8 cellular contexts compared by ENCODE assay signal in genomic region chr10:17454181-17454800, GRCh38. TPM values are rescaled to one million over a fixed set of nuclear protein-coding genes. Genes with fewer than 3 reads are reported as not detected.
DNase-seq lines count a peak whose midpoint lies in the region; TF ChIP-seq lines count a peak whose summit lies in the region.

TSS of gene ST8SIA6 (minus strand) at chr10:17454595. CDS start at chr10:17454255, 340 bp downstream.

- no peaks in the 10 kb centered on the region for H3K79me2 ChIP-seq in SK-N-SH (ENCODE audit: insufficient read depth)

- intact Hi-C loops in ascending aorta (cut with DNase I), result no loop called here

- TF ChIP-seq CTCF in GM10266 (IDR thresholded peaks at IDR 0.05; ENCODE audit: control insufficient read depth, insufficient read depth, low read depth, missing control alignments), result no peak
- TF ChIP-seq CTCF in HFFc6 (IDR thresholded peaks at IDR 0.05), result 0 out of 2 replicates have a peak, but pooled peaks have one; percentile 9
- no peak for TF ChIP-seq CTCF in SK-N-SH (IDR thresholded peaks at IDR 0.05)
- TF ChIP-seq CTCF in ascending aorta (IDR thresholded peaks at IDR 0.05), result no peak

- peaks cover 14% of the 10 kb centered on the region for H3K27me3 Mint-ChIP-seq in HFFc6 (ENCODE audit: insufficient read depth)

- H3K4me1 ChIP-seq in SK-N-SH (ENCODE audit: control insufficient read depth in 1 of 2, insufficient read depth in 2 of 2, low read depth in 1 of 2, low read length in 1 of 2) (peaks cover 0 to 5% of the 10 kb centered on the region in 2 experiments; a peak in 2 of 4 replicates), ascending aorta (peaks cover 5 to 6% of the 10 kb centered on the region in 2 donors), iPS-18a (ENCODE audit: control insufficient read depth, low read depth, low read length) (peaks cover 27% of the 10 kb centered on the region)

- H3K36me3 ChIP-seq in SK-N-SH (replicated peaks in 1 of 2; ENCODE audit: control insufficient read depth in 1 of 2, insufficient read depth in 2 of 2, low read length in 1 of 2) (no peaks in the 10 kb centered on the region), ascending aorta (no peaks in the 10 kb centered on the region), iPS-18a (ENCODE audit: control insufficient read depth, low read depth, low read length) (no peaks in the 10 kb centered on the region)

- peak within 1 kb of the TSS; percentile 83 for H3K4me2 ChIP-seq in SK-N-SH

- POLR2A ChIA-PET in SK-N-SH (lab: Yijun Ruan, JAX), result no interaction called here

- peak within 1 kb of the TSS; percentile 83 for H3K4me3 Mint-ChIP-seq in HFFc6

- peaks cover 6% of the 10 kb centered on the region; the same call in 1 of the 2 replicates for H3K4me1 Mint-ChIP-seq in HFFc6 (ENCODE audit: low read depth)

- H3K9me2 ChIP-seq in SK-N-SH, result no peaks in the 10 kb centered on the region

- peak; percentile 76 for DNase-seq in GM10266 (ENCODE audit: extremely low spot score)
- DNase-seq in HFFc6, result peak; percentile 24
- peak; percentile 86 for DNase-seq in SK-N-SH
- no peak for DNase-seq in ascending aorta (ENCODE audit: low spot score in 2 of 2)
- DNase-seq in COR-L47 (lab: John Stamatoyannopoulos, UW), result no peak
- no peak for DNase-seq in cortex of kidney (lab: John Stamatoyannopoulos, UW)

- peaks cover 9% of the 10 kb centered on the region for H3K36me3 Mint-ChIP-seq in HFFc6 (ENCODE audit: low read depth)

- no peak for TF ChIP-seq EP300 in SK-N-SH (IDR thresholded peaks at IDR 0.05; ENCODE audit: borderline replicate concordance in 1 of 2, low read depth in 1 of 2, low read length in 1 of 2)

- peak within 1 kb of the TSS; percentile 51 to 56 for H3K4me3 ChIP-seq in SK-N-SH (ENCODE audit: low read depth in 2 of 2, low read length in 1 of 2)
- peak within 1 kb of the TSS; percentile 58 to 70 for H3K4me3 ChIP-seq in ascending aorta
- peak within 1 kb of the TSS; percentile 67 for H3K4me3 ChIP-seq in iPS-18a (ENCODE audit: low read length)
- H3K4me3 ChIP-seq in skin epidermis, result peak within 1 kb of the TSS; percentile 27 to 56 (median 39)

- H3K27ac Mint-ChIP-seq in HFFc6, result no peak within 1 kb of the TSS

- H3K27me3 ChIP-seq in SK-N-SH (ENCODE audit: insufficient read depth) (no peaks in the 10 kb centered on the region), ascending aorta (no peaks in the 10 kb centered on the region), iPS-18a (ENCODE audit: control insufficient read depth, insufficient read depth, low read length) (peaks cover 42% of the 10 kb centered on the region)

- H3K9ac ChIP-seq in SK-N-SH, result no peak within 1 kb of the TSS
- peak within 1 kb of the TSS; percentile 50 for H3K9ac ChIP-seq in iPS-18a (ENCODE audit: low read length)

- WGBS in SK-N-SH (ENCODE audit: low lambda C conversion rate), result no CpG with 5 or more reads among the region's 82 CpGs

- no peak within 1 kb of the TSS for H3K27ac ChIP-seq in SK-N-SH (ENCODE audit: low read depth in 2 of 2, low read length in 1 of 2)
- H3K27ac ChIP-seq in ascending aorta, result no peak within 1 kb of the TSS
- no peak within 1 kb of the TSS for H3K27ac ChIP-seq in iPS-18a (ENCODE audit: low read length)
- peak within 1 kb of the TSS in 13 of 21 experiments; percentile 5 to 67 (median 46) for H3K27ac ChIP-seq in skin epidermis

- H3F3A ChIP-seq in SK-N-SH (replicated peaks; ENCODE audit: insufficient read depth), result peaks cover 5% of the 10 kb centered on the region

- peak within 1 kb of the TSS; percentile 81 for H2AFZ ChIP-seq in SK-N-SH (ENCODE audit: low read depth)

- peaks cover 9% of the 10 kb centered on the region for H3K9me3 Mint-ChIP-seq in HFFc6

- H4K20me1 ChIP-seq in SK-N-SH (ENCODE audit: insufficient read depth), result no peaks in the 10 kb centered on the region

- CTCF ChIA-PET in SK-N-SH (lab: Yijun Ruan, JAX), result interaction anchor here (1.2 to 1.7 kb wide), 4 partner anchors 9 to 25 kb away, joined by 3 to 4 read pairs (median 4); no protein-coding TSS in a partner anchor

- no peak for TF ChIP-seq RAD21 in SK-N-SH (IDR thresholded peaks at IDR 0.05; ENCODE audit: low read length)

- H3K9me3 ChIP-seq in SK-N-SH (no peaks in the 10 kb centered on the region; the same call in 1 of the 2 replicates), ascending aorta (peaks cover 3 to 6% of the 10 kb centered on the region in 2 donors), iPS-18a (ENCODE audit: control insufficient read depth, low read depth, low read length) (peaks cover 7% of the 10 kb centered on the region)

TF ChIP-seq in SK-N-SH, 30 proteins besides CTCF, POLR2A, EP300 and RAD21:
- TF ChIP-seq GABPA (IDR thresholded peaks at IDR 0.05; ENCODE audit: low read depth), result no peak
- no peak for TF ChIP-seq RXRA (IDR thresholded peaks at IDR 0.05; ENCODE audit: borderline replicate concordance, low read depth)
- no peak for TF ChIP-seq NRF1 (IDR thresholded peaks at IDR 0.05; ENCODE audit: low read depth, low read length)
- TF ChIP-seq SIN3A (IDR thresholded peaks at IDR 0.05; ENCODE audit: borderline replicate concordance, low read depth, low read length), result no peak
- no peak for TF ChIP-seq YY1 (IDR thresholded peaks at IDR 0.05; ENCODE audit: low read depth)
- TF ChIP-seq CHD2 (IDR thresholded peaks at IDR 0.05; ENCODE audit: low read length, partially characterized antibody), result no peak
- TF ChIP-seq, protein P1, sequence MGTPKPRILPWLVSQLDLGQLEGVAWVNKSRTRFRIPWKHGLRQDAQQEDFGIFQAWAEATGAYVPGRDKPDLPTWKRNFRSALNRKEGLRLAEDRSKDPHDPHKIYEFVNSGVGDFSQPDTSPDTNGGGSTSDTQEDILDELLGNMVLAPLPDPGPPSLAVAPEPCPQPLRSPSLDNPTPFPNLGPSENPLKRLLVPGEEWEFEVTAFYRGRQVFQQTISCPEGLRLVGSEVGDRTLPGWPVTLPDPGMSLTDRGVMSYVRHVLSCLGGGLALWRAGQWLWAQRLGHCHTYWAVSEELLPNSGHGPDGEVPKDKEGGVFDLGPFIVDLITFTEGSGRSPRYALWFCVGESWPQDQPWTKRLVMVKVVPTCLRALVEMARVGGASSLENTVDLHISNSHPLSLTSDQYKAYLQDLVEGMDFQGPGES (IDR thresholded peaks at IDR 0.05; ENCODE audit: low read depth, low read length), result no peak
- no peak for TF ChIP-seq TAF1 (IDR thresholded peaks at IDR 0.05; ENCODE audit: borderline replicate concordance, low read depth, low read length)

RNA-seq across cellular contexts. Expression of gene ST8SIA6, which starts in this region (rescaled TPM):
- not detected for total RNA-seq in HFFc6 (2021; fragmentation: NEBNext Ultra II Directional; extraction: Animal tissue kit (Norgen Biotek cat#: 25700))
- polyA plus RNA-seq in SK-N-SH (2012; rRNA removed), result 0.03 TPM in 1 of 2 replicates, not detected in the other
- 0.03 TPM in 1 of 2 replicates, not detected in the other for polyA plus RNA-seq in SK-N-SH (2012; cell fraction: cytosol; rRNA removed)
- polyA plus RNA-seq in SK-N-SH (2012; cell fraction: nucleus; rRNA removed), result not detected in 2 replicates
- total RNA-seq in ascending aorta, result not detected

Comparison
In these comparisons a context has a peak if more than half of its experiments do, and no peak if none do; other contexts are left out.
1. Peak in DNase-seq in HFFc6; RNA of the gene not detected or under 1 TPM.
2. Peak in DNase-seq, H3K4me3 ChIP-seq and H3K4me2 ChIP-seq in SK-N-SH; RNA of the gene not detected or under 1 TPM.
3. H3K27ac ChIP-seq: peak in skin epidermis (13 of 21); none in SK-N-SH (0 of 2), ascending aorta (0 of 2) and iPS-18a (single experiment).
4. Peak in every context shown above with its lines, with median percentiles within 50 percentile points of each other: H3K4me3 ChIP-seq.